8 cellular contexts compared by ENCODE assay signal in the genomic region with DNA sequence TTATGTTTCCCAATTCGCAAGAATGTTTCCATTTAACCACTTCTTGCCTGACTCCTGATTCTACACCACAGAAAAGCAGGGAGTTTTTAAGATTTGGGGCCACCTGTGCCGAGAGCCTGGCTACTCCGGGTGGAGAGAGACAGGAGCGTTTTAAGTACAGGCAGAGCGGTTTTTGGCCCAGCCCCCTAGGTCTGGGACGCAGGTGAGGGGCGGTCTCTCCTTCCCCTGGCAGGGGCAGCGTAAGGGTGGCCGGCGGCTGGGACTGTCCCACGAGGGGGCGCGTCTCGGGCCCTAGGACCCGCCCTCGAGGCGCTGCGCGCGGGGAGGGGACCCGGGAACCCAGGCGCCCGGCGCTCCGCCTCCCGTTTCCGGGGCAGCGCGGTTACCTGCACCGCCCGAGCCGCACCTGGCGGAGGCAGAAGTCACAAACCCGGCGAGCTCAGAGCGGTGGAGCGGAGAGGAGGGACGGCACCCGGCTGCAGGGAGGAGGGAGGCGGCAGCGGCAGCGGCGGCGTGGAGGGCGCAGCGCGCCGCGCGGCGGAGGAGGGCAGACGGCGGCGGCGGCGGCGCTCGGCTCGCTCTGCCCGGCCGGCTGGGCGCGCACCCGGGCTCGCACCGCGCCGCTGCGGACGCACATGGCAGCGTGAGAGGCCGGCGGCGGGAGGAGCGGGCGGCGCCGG. TPM values are rescaled to one million over a fixed set of nuclear protein-coding genes. Genes with fewer than 3 reads are reported as not detected.
DNase-seq lines count a peak whose midpoint lies in the region; ATAC-seq, FAIRE-seq and TF ChIP-seq lines count a peak whose summit lies in the region.

TSS of gene WWC1 (plus strand) at position 365 of the 680 bp plus-strand sequence. CDS start 508 bp downstream, outside the sequence.

- H2BK5ac ChIP-seq in H1 (ENCODE audit: low read depth, low read length): no peak within 1 kb of the TSS; the same call in 1 of the 2 replicates

- peak within 1 kb of the TSS; percentile 68; the same call in 1 of the 2 replicates for H3K18ac ChIP-seq in H1 (ENCODE audit: extremely low read depth, low read length)

- H3K23ac ChIP-seq in H1 (ENCODE audit: insufficient read length): no peak within 1 kb of the TSS

- H2BK20ac ChIP-seq in H1 (ENCODE audit: low read length): no peak within 1 kb of the TSS; the same call in 1 of the 2 replicates

- H3K4ac ChIP-seq in H1 (replicated peaks; ENCODE audit: insufficient read length, low read depth, low read length): peak within 1 kb of the TSS; percentile 39

- peaks cover 0 to 29% of the 10 kb centered on the region in 2 experiments; a peak in 3 of 4 replicates for H3K79me2 ChIP-seq in H1 (ENCODE audit: control insufficient read depth in 1 of 2, insufficient read depth in 2 of 2, low read length in 2 of 2)

- H2BK12ac ChIP-seq in H1 (ENCODE audit: low read depth, low read length): no peak within 1 kb of the TSS

- TF ChIP-seq RAD21 in H1 (IDR thresholded peaks at IDR 0.05 in 1 of 2, conservative IDR thresholded peaks at IDR 0.05 in 1 of 2; ENCODE audit: low read depth in 2 of 2, low read length in 2 of 2): peak; percentile 45 to 53

- WGBS in H1 (ENCODE audit: extremely low coverage in 1 of 2, insufficient coverage in 1 of 2, insufficient read length in 1 of 2, insufficient replicate concordance in 2 of 2, low coverage in 1 of 2, low lambda C conversion rate in 2 of 2, missing lambda C conversion rate in 1 of 2), 2 experiments: 1% methylated on average over 31 of the region's 78 CpGs; no CpG with 5 or more reads in 1 of the 2 experiments

- H4K20me1 ChIP-seq in H1 (replicated peaks in 1 of 2; ENCODE audit: control insufficient read depth in 1 of 2, insufficient read depth in 2 of 2, low read length in 2 of 2): peaks cover 2 to 11% of the 10 kb centered on the region in 2 experiments

- H3K9me3 ChIP-seq in AG04450 (ENCODE audit: control insufficient read depth, insufficient read depth, low read length) (no peaks in the 10 kb centered on the region), H1 (ENCODE audit: insufficient read depth in 2 of 2, low read depth in 1 of 2, low read length in 1 of 2) (no peaks in the 10 kb centered on the region), subcutaneous abdominal adipose tissue (ENCODE audit: control insufficient read depth in 5 of 5, low read length in 5 of 5) (no peaks in the 10 kb centered on the region)

- ATAC-seq in GM18868 (IDR thresholded peaks at IDR 0.05; ENCODE audit: unreplicated experiment) (peak; percentile 80), HG03060 (IDR thresholded peaks at IDR 0.05; ENCODE audit: low read depth, unreplicated experiment) (peak; percentile 62)

- no peaks in the 10 kb centered on the region for H3K36me3 ChIP-seq in H1 (ENCODE audit: control insufficient read depth in 2 of 4, insufficient read depth in 4 of 4, low read length in 3 of 4)
- no peaks in the 10 kb centered on the region for H3K36me3 ChIP-seq in subcutaneous abdominal adipose tissue (ENCODE audit: control insufficient read depth in 5 of 5, insufficient read depth in 5 of 5, low read length in 5 of 5)

- H3K23me2 ChIP-seq in H1 (ENCODE audit: low read depth, low read length): peaks cover 8% of the 10 kb centered on the region

- no peak within 1 kb of the TSS for H3K27ac ChIP-seq in AG04450 (ENCODE audit: low read depth, low read length)
- no peak within 1 kb of the TSS for H3K27ac ChIP-seq in H1 (ENCODE audit: low read depth, low read length)
- no peak within 1 kb of the TSS for H3K27ac ChIP-seq in subcutaneous abdominal adipose tissue (ENCODE audit: low read depth, low read length)

- peaks cover 12 to 31% (median 20%) of the 10 kb centered on the region in 4 experiments for H3K4me1 ChIP-seq in H1 (replicated peaks in 1 of 4; ENCODE audit: control insufficient read depth in 3 of 4, insufficient read depth in 4 of 4, low read length in 3 of 4)
- H3K4me1 ChIP-seq in subcutaneous abdominal adipose tissue (ENCODE audit: control insufficient read depth in 5 of 5, insufficient read depth in 5 of 5, low read length in 5 of 5): peaks cover 0 to 38% (median 19%) of the 10 kb centered on the region in 5 donors

- no peak within 1 kb of the TSS for H3K14ac ChIP-seq in H1 (ENCODE audit: insufficient read length)

- no peak within 1 kb of the TSS for H2AK5ac ChIP-seq in H1 (ENCODE audit: low read depth, low read length)

- H4K5ac ChIP-seq in H1 (ENCODE audit: insufficient read length, low read depth, low read length): no peak within 1 kb of the TSS

- H4K91ac ChIP-seq in H1 (replicated peaks; ENCODE audit: insufficient read length, low read length): no peak within 1 kb of the TSS

- DNase-seq in AG04450 (ENCODE audit: low read depth, low spot score) (no peak), NCI-H2196 treated with DMSO at 0.1 percent for 48 hours (lab: John Stamatoyannopoulos, UW; ENCODE audit: unreplicated experiment) (peak; percentile 83), H1 (ENCODE audit: low read depth in 1 of 2, low spot score in 2 of 2) (peak in 1 of 2 experiments; percentile 92), mucosa of gallbladder (ENCODE audit: low spot score) (peak; percentile 81)
- DNase-seq in activated CD4-positive, alpha-beta T cell treated with anti-CD3 and anti-CD28 coated beads, Interleukin-2, amount 50 U/mL, for 1 hour: peak; percentile 56

- H3K79me1 ChIP-seq in H1 (ENCODE audit: low read depth, low read length): 0 out of 2 replicates have a peak, but pooled peaks cover 4% of the 10 kb centered on the region

- no peak for FAIRE-seq in H1 (lab: Jason Lieb, UNC)

- H3K56ac ChIP-seq in H1 (replicated peaks; ENCODE audit: insufficient read length, low read depth, low read length): no peak within 1 kb of the TSS

- H2BK120ac ChIP-seq in H1 (replicated peaks; ENCODE audit: low read depth, low read length): no peak within 1 kb of the TSS

- TF ChIP-seq CTCF in AG04450 (IDR thresholded peaks at IDR 0.05; ENCODE audit: low read depth, low read length): no peak
- TF ChIP-seq CTCF in H1 (IDR thresholded peaks at IDR 0.05; ENCODE audit: control extremely low read depth in 1 of 3, insufficient read depth in 1 of 3, low read depth in 1 of 3, low read length in 3 of 3): peak in 2 of 3 experiments; percentile 25 to 52; a peak in 3 of 4 replicates

- H2AFZ ChIP-seq in H1 (ENCODE audit: low read length): peak within 1 kb of the TSS; percentile 45; the same call in 1 of the 2 replicates

- H3K27me3 ChIP-seq in AG04450 (ENCODE audit: control insufficient read depth, insufficient read depth, low read length) (no peaks in the 10 kb centered on the region), H1 (replicated peaks in 1 of 4; ENCODE audit: control insufficient read depth in 3 of 4, extremely low read depth in 1 of 4, insufficient read depth in 3 of 4, low read length in 3 of 4) (no peaks in the 10 kb centered on the region; a peak in 1 of 7 replicates), subcutaneous abdominal adipose tissue (ENCODE audit: control insufficient read depth in 5 of 5, insufficient read depth in 4 of 5, low read length in 5 of 5) (peaks cover 3 to 12% (median 10%) of the 10 kb centered on the region in 5 donors)

- TF ChIP-seq POLR2A in H1 (IDR thresholded peaks at IDR 0.05; ENCODE audit: control extremely low read depth in 1 of 2, low read depth in 2 of 2, low read length in 2 of 2): peak in 1 of 2 experiments; percentile 61; a peak in 2 of 3 replicates

- H4K8ac ChIP-seq in H1 (ENCODE audit: extremely low read depth, insufficient read depth, low read length): peak within 1 kb of the TSS; percentile 53

- peak within 1 kb of the TSS; percentile 86 to 87 for H3K4me2 ChIP-seq in H1 (ENCODE audit: insufficient read depth in 1 of 2, low read depth in 2 of 2, low read length in 2 of 2)

- CTCF ChIA-PET in AG04450 (lab: Charles Lee) (interaction anchor here (0.9 to 5.9 kb wide), 11 partner anchors 9 to 195 kb away, joined by 3 to 74 read pairs (median 4); partner anchors contain the start of gene RARS1), H1 (lab: Charles Lee; ENCODE audit: partially characterized antibody) (interaction anchor here (0.8 to 6.6 kb wide), 26 partner anchors 10 to 234 kb away, joined by 3 to 56 read pairs (median 6); no protein-coding TSS in a partner anchor)

- no peak for TF ChIP-seq EP300 in H1 (IDR thresholded peaks at IDR 0.05; ENCODE audit: borderline replicate concordance in 1 of 2, low read depth in 2 of 2, low read length in 2 of 2)

- H3K9ac ChIP-seq in H1 (replicated peaks in 1 of 4; ENCODE audit: extremely low read depth in 1 of 4, low read depth in 3 of 4, low read length in 3 of 4) (peak within 1 kb of the TSS; percentile 26 to 67 (median 55)), subcutaneous abdominal adipose tissue (ENCODE audit: low read length in 5 of 5) (peak within 1 kb of the TSS in 1 of 5 donors; percentile 47)

- H3K4me3 ChIP-seq in AG04450 (ENCODE audit: low read depth, low read length) (peak within 1 kb of the TSS; percentile 71), H1 (ENCODE audit: extremely low read depth in 1 of 4, insufficient read depth in 2 of 4, low read depth in 3 of 4, low read length in 4 of 4) (peak within 1 kb of the TSS; percentile 58 to 75 (median 68)), subcutaneous abdominal adipose tissue (ENCODE audit: low read depth in 1 of 5, low read length in 5 of 5) (peak within 1 kb of the TSS; percentile 36 to 70 (median 55))

- POLR2A ChIA-PET in AG04450 (lab: Yijun Ruan, JAX): no interaction called here
- POLR2A ChIA-PET in H1 (lab: Charles Lee; ENCODE audit: partially characterized antibody): interaction anchor here (1.0 to 2.4 kb wide), 11 partner anchors 8 to 154 kb away, joined by 3 to 9 read pairs (median 3); no protein-coding TSS in a partner anchor

- no peak within 1 kb of the TSS for H2BK15ac ChIP-seq in H1 (ENCODE audit: low read length)

TF ChIP-seq in H1, 55 proteins besides CTCF, POLR2A, EP300 and RAD21 (continues in another document):
- peak; percentile 76 for TF ChIP-seq TAF1 (IDR thresholded peaks at IDR 0.05; ENCODE audit: low read depth, low read length)
- TF ChIP-seq JUND (IDR thresholded peaks at IDR 0.05; ENCODE audit: low read length): no peak
- 0 out of 2 replicates have a peak, but pooled peaks have one; percentile 51 for TF ChIP-seq PHF8 (conservative IDR thresholded peaks at IDR 0.05; ENCODE audit: low read depth, low read length)
- peak; percentile 92 for TF ChIP-seq RBBP5 (IDR thresholded peaks at IDR 0.05; ENCODE audit: borderline replicate concordance, low read depth, low read length)
- TF ChIP-seq KDM4A (IDR thresholded peaks at IDR 0.05; ENCODE audit: low read depth, low read length, severe bottlenecking): peak; percentile 49

RNA-seq across cellular contexts. Expression of gene WWC1, which starts in this region (rescaled TPM):
- polyA plus RNA-seq in AG04450 (2011; rRNA removed) (4.3 and 5.2 TPM in 2 replicates), H1 (2011; rRNA removed) (16.4 and 19.5 TPM in 2 replicates)
- polyA minus RNA-seq in AG04450 (2011; rRNA and poly(A)+ RNA removed): 10.3 and 17.1 TPM in 2 replicates
- 41.1 and 42.7 TPM in 2 replicates for total RNA-seq in H1 (2021; fragmentation: NEBNext Ultra II Directional; extraction: Animal tissue kit (Norgen Biotek cat#: 25700))
- 25.6 TPM for polyA plus RNA-seq in H1 (2011; cell fraction: cytosol; rRNA removed)
- polyA plus RNA-seq in H1 (2011; cell fraction: nucleus; rRNA removed): 23.1 TPM
- 33.1 to 40.9 TPM (median 34.7 TPM) in 4 replicates for polyA plus RNA-seq in H1 (2012, experiment 1 of 2)
- polyA plus RNA-seq in H1 (2012, experiment 2 of 2): 18.3 TPM
- polyA plus RNA-seq in H1 (2013, experiment 1 of 2): 18.6 TPM
- 18.5 TPM for polyA plus RNA-seq in H1 (2013, experiment 2 of 2)
- 39.0 and 39.2 TPM in 2 replicates for polyA minus RNA-seq in H1 (2011; rRNA and poly(A)+ RNA removed)
- polyA minus RNA-seq in H1 (2011; cell fraction: cytosol; rRNA and poly(A)+ RNA removed): 24.8 TPM
- 24.5 TPM for polyA minus RNA-seq in H1 (2011; cell fraction: nucleus; rRNA and poly(A)+ RNA removed)
- total RNA-seq in mucosa of gallbladder: 58.4 TPM
